1 cellular context compared by ENCODE assay signal in genomic region chr20:59955131-59955796, GRCh38.
A peak's percentile ranks its signal among the peaks of the same experiment; 100 is the strongest.
TF ChIP-seq lines count a peak whose summit lies in the region.

No MANE protein-coding gene starts in this region.

TF ChIP-seq in HepG2, 621 proteins besides CTCF, POLR2A, EP300 and RAD21:
- TF ChIP-seq STAG1 (CRISPR knock-in tag; IDR thresholded peaks at IDR 0.05) (peak; percentile 28), USF2 (IDR thresholded peaks at IDR 0.05; ENCODE audit: low read depth, low read length) (peak; percentile 5), USF2 (CRISPR knock-in tag; IDR thresholded peaks at IDR 0.05; ENCODE audit: borderline replicate concordance) (no peak), PHF21A (CRISPR knock-in tag; IDR thresholded peaks at IDR 0.05) (no peak), SMC3 (IDR thresholded peaks at IDR 0.05; ENCODE audit: low read length) (peak; percentile 61), ZSCAN5A (CRISPR knock-in tag; IDR thresholded peaks at IDR 0.05; ENCODE audit: borderline replicate concordance) (no peak), CEBPB (IDR thresholded peaks at IDR 0.05; ENCODE audit: borderline replicate concordance, low read depth, low read length) (peak; percentile 52; the same call in 1 of the 2 replicates), MBNL3 (CRISPR knock-in tag; conservative IDR thresholded peaks at IDR 0.05) (no peak)
- TF ChIP-seq, protein P1, sequence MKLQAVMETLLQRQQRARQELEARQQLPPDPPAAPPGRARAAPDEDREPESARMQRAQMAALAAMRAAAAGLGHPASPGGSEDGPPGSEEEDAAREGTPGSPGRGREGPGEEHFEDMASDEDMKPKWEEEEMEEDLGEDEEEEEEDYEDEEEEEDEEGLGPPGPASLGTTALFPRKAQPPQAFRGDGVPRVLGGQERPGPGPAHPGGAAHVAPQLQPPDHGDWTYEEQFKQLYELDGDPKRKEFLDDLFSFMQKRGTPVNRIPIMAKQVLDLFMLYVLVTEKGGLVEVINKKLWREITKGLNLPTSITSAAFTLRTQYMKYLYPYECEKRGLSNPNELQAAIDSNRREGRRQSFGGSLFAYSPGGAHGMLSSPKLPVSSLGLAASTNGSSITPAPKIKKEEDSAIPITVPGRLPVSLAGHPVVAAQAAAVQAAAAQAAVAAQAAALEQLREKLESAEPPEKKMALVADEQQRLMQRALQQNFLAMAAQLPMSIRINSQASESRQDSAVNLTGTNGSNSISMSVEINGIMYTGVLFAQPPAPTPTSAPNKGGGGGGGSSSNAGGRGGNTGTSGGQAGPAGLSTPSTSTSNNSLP (IDR thresholded peaks at IDR 0.05; ENCODE audit: low read depth, low read length) = peak; percentile 61; the same call in 1 of the 2 replicates
- TF ChIP-seq, protein P2, sequence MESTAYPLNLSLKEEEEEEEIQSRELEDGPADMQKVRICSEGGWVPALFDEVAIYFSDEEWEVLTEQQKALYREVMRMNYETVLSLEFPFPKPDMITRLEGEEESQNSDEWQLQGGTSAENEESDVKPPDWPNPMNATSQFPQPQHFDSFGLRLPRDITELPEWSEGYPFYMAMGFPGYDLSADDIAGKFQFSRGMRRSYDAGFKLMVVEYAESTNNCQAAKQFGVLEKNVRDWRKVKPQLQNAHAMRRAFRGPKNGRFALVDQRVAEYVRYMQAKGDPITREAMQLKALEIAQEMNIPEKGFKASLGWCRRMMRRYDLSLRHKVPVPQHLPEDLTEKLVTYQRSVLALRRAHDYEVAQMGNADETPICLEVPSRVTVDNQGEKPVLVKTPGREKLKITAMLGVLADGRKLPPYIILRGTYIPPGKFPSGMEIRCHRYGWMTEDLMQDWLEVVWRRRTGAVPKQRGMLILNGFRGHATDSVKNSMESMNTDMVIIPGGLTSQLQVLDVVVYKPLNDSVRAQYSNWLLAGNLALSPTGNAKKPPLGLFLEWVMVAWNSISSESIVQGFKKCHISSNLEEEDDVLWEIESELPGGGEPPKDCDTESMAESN (CRISPR knock-in tag; conservative IDR thresholded peaks at IDR 0.05) = 0 out of 2 replicates have a peak, but pooled peaks have one; percentile 22
TF ChIP-seq in HepG2: peak in this region for 6.
